In genomic region chr21:37166733-37167132, GRCh38 we compare ENCODE assay signal across 10 cellular contexts.
DNase-seq lines count a peak whose midpoint lies in the region; ATAC-seq, FAIRE-seq and TF ChIP-seq lines count a peak whose summit lies in the region.
"Had no signal": no experiment of that assay in that cellular context is flagged by ENCODE, and none has a peak within 500 bp of the region (broad histone marks: within the 10 kb centered on the region; RNA-seq: fewer than 3 reads in every experiment).

No MANE protein-coding gene starts in this region.

- H2AFZ ChIP-seq in GM12878 (ENCODE audit: control insufficient read depth, low read depth, low read length) = no peak overlapping the region

- H3K4me2 ChIP-seq in GM12878 (ENCODE audit: control insufficient read depth, insufficient read depth) = no peak overlapping the region

- no peaks in the 10 kb centered on the region for H3K79me2 ChIP-seq in GM12878 (ENCODE audit: control insufficient read depth, insufficient read depth, low read length)

- peak; percentile 69 for TF ChIP-seq RAD21 in GM12878 (IDR thresholded peaks at IDR 0.05; ENCODE audit: insufficient read depth, low read depth, low read length)

- H3K36me3 ChIP-seq in GM12878 (ENCODE audit: control insufficient read depth in 2 of 2, insufficient read depth in 2 of 2, low read length in 1 of 2) (peaks cover 5 to 13% of the 10 kb centered on the region in 2 experiments; a peak in 3 of 4 replicates), mucosa of descending colon (ENCODE audit: low read depth) (no peaks in the 10 kb centered on the region)

- H3K27me3 ChIP-seq in GM12878 (replicated peaks in 1 of 2; ENCODE audit: control insufficient read depth in 2 of 2, insufficient read depth in 2 of 2, low read length in 1 of 2) = no peaks in the 10 kb centered on the region

- no peak overlapping the region for H3K9ac ChIP-seq in GM12878 (ENCODE audit: control insufficient read depth, insufficient read depth, low read length)

- no peak for TF ChIP-seq POLR2A in GM12878 (IDR thresholded peaks at IDR 0.05; ENCODE audit: low read depth, low read length)

- peak; percentile 43; the same call in 1 of the 2 replicates for TF ChIP-seq CTCF in LNCaP clone FGC (IDR thresholded peaks at IDR 0.05; ENCODE audit: control insufficient read depth, extremely low read depth, insufficient read depth)
- TF ChIP-seq CTCF in GM12878 (IDR thresholded peaks at IDR 0.05 in 2 of 3, conservative IDR thresholded peaks at IDR 0.05 in 1 of 3; ENCODE audit: control insufficient read depth in 2 of 3, extremely low read depth in 1 of 3, insufficient read depth in 1 of 3, low read depth in 3 of 3, low read length in 3 of 3) = peak; percentile 24 to 56 (median 33); a peak in 4 of 6 replicates
- no peak for TF ChIP-seq CTCF in mucosa of descending colon (IDR thresholded peaks at IDR 0.05)

- no peak for FAIRE-seq in GM12878 (lab: Jason Lieb, UNC)
- FAIRE-seq in frontal cortex (lab: Jason Lieb, UNC) = no peak

- no peak for TF ChIP-seq EP300 in GM12878 (IDR thresholded peaks at IDR 0.05; ENCODE audit: borderline replicate concordance in 1 of 2, control insufficient read depth in 1 of 2, low read depth in 2 of 2, low read length in 2 of 2)

- POLR2A ChIA-PET in GM12878 (lab: Charles Lee) = interaction anchor here (1.0 kb wide), 1 partner anchor 10 kb away, joined by 5 read pairs; no protein-coding TSS in a partner anchor

- intact Hi-C loops in GM12878 (cut with micrococcal nuclease; ENCODE audit: unreplicated experiment) (loop anchor here (5.0 to 10.0 kb wide), 2 partner anchors 101 to 328 kb away; partner anchors contain the start of gene VPS26C), mucosa of descending colon (cut with DNase I, micrococcal nuclease) (no loop called here)

- in situ Hi-C loops in GM12878 (cut with MboI) = no loop called here

- SMC1A ChIA-PET in GM12878 (lab: Charles Lee; ENCODE audit: uncharacterized antibody, unreplicated experiment) = interaction anchor here (0.6 to 3.0 kb wide), 21 partner anchors 15 to 476 kb away, joined by 3 to 9 read pairs (median 4); no protein-coding TSS in a partner anchor

- RAD21 ChIA-PET in GM12878 (lab: Charles Lee; ENCODE audit: unreplicated experiment) = interaction anchor here (0.8 to 1.9 kb wide), 18 partner anchors 10 to 545 kb away, joined by 3 to 9 read pairs (median 3); no protein-coding TSS in a partner anchor

- DNase-seq in NCI-H510A treated with DMSO at 0.1 percent for 48 hours (lab: John Stamatoyannopoulos, UW) = peak; percentile 42
- no peak for DNase-seq in NCI-H510A (lab: John Stamatoyannopoulos, UW)
- no peak for DNase-seq in LNCaP clone FGC (ENCODE audit: low read depth)
- no peak for DNase-seq in GM12878 (ENCODE audit: low read depth, low spot score)
- no peak for DNase-seq in mucosa of descending colon
- DNase-seq in NOMO-1 (lab: John Stamatoyannopoulos, UW; ENCODE audit: unreplicated experiment in 2 of 2) = no peak
- DNase-seq in frontal cortex (ENCODE audit: low spot score in 2 of 2) = no peak
- DNase-seq in hypothalamus (lab: John Stamatoyannopoulos, UW) = no peak
- DNase-seq: islet precursor cell; NK-92 treated with Interleukin-12 subunit alpha and Interleukin-12 subunit beta, amount 100 ng/mL, for 24 hours had no signal

- H3K4me3 ChIP-seq in LNCaP clone FGC (ENCODE audit: low read depth, low read length) = no peak overlapping the region
- H3K4me3 ChIP-seq in GM12878 = no peak overlapping the region
- no peak overlapping the region for H3K4me3 ChIP-seq in mucosa of descending colon

- CTCF ChIA-PET in GM12878 (lab: Yijun Ruan, JAX) = interaction anchor here (0.8 to 2.0 kb wide), 25 partner anchors 9 to 480 kb away, joined by 3 to 18 read pairs (median 4); no protein-coding TSS in a partner anchor

- WGBS in GM12878 (ENCODE audit: insufficient coverage, insufficient replicate concordance, low lambda C conversion rate, missing lambda C conversion rate) = 8% methylated on average over 3 of the region's 3 CpGs

- H3K9me3 ChIP-seq in GM12878 (replicated peaks; ENCODE audit: control insufficient read depth, insufficient read depth, low read length) = no peaks in the 10 kb centered on the region
- H3K9me3 ChIP-seq in mucosa of descending colon = no peaks in the 10 kb centered on the region

- H4K20me1 ChIP-seq in GM12878 (ENCODE audit: control insufficient read depth, insufficient read depth) = no peaks in the 10 kb centered on the region

- no peak overlapping the region for H3K27ac ChIP-seq in GM12878 (ENCODE audit: control insufficient read depth, insufficient read depth)

- BruUV-seq in GM12878 (replicated peaks; lab: Mats Ljungman, UMichigan) = no TSS peak

- H3K4me1 ChIP-seq in GM12878 (ENCODE audit: control insufficient read depth, insufficient read depth, low read length) (no peaks in the 10 kb centered on the region), mucosa of descending colon (ENCODE audit: low read depth) (no peaks in the 10 kb centered on the region)

- ATAC-seq in GM12878 = peak; percentile 73
- peak; percentile 31 for ATAC-seq in mucosa of descending colon

TF ChIP-seq in GM12878, 131 proteins besides CTCF, POLR2A, EP300 and RAD21:
- TF ChIP-seq SMC3 (IDR thresholded peaks at IDR 0.05; ENCODE audit: borderline replicate concordance, low read length) (peak; percentile 53; the same call in 1 of the 2 replicates), YY1 (IDR thresholded peaks at IDR 0.05; ENCODE audit: low read depth, low read length) (no peak)
TF ChIP-seq in GM12878: peak in this region for 1.
